25 cellular contexts compared by ENCODE assay signal in the genomic region with DNA sequence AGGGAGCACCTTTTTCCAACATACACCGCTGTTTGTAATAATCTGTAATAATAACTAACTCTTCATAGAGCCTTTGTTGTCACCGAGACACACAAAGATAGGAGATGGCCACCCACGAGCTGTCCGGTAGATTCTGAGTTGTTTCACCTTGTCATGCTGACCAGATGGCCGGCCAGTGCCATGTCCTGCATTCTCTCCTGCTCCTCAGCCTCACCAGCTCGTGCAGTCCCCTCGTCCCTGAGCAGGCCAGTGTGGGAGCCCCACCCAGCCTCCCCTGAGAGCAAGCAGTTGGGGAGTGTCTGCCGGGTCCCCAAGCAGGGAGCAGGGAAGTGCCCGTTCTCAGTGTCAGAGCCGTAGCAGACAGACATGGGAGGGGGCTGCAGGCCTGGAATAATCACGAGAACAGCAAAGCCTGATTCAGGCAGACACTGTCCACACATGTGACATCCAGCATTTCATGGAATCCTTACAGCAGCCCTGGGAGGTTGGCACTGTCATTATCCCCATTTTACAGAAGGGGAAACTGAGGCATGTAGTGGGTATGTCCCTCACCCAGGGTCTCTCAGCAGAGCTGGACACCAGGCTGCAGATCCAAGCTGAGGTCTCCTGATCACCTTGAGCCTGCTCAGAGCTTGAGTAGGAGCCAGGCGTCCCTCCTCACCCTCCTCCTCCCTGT.
DNase-seq lines count a peak whose midpoint lies in the region; ATAC-seq, FAIRE-seq and TF ChIP-seq lines count a peak whose summit lies in the region.
"Had no signal": no experiment of that assay in that cellular context is flagged by ENCODE, and none has a peak within 500 bp of the region (broad histone marks: within the 10 kb centered on the region; RNA-seq: fewer than 3 reads in every experiment).

No MANE protein-coding gene starts in this region.

- TF ChIP-seq POLR2A in HepG2 (IDR thresholded peaks at IDR 0.05; ENCODE audit: insufficient read depth in 1 of 2, low read depth in 2 of 2, low read length in 2 of 2) (no peak), stomach (IDR thresholded peaks at IDR 0.05) (no peak)

- H3K4me3 Mint-ChIP-seq in brain = peak overlapping the region in 1 of 5 experiments; percentile 33
- H3K4me3 Mint-ChIP-seq in T-cell = no peak overlapping the region
- H3K4me3 Mint-ChIP-seq: activated CD4-positive, alpha-beta T cell treated with anti-CD3 and anti-CD28 coated beads, Interleukin-2, amount 10 ng/mL, durations not matched to agents 24 days and 14 days; activated T-cell treated with anti-CD3 and anti-CD28 coated beads, Interleukin-2, amount 50 U/mL, for 4 hours; mesothelial cell of epicardium; natural killer cell treated with Interleukin-12 subunit alpha and Interleukin-12 subunit beta and Interleukin-15 and Interleukin-18, amount 100 ng/mL, for 72 hours; stimulated activated naive CD8-positive, alpha-beta T cell treated with anti-CD3 and anti-CD28 coated beads, Interleukin-15, amount 100 ng/mL, for 72 hours had no signal

- H3K79me2 ChIP-seq in HepG2 (ENCODE audit: insufficient read depth, low read length) = no peaks in the 10 kb centered on the region

- no peak overlapping the region for H3K4me3 ChIP-seq in NT2/D1 (ENCODE audit: insufficient read length, low read depth)
- peak overlapping the region in 1 of 3 experiments; percentile 45; a peak in 2 of 6 replicates for H3K4me3 ChIP-seq in HepG2 (replicated peaks in 1 of 3; ENCODE audit: insufficient read depth in 1 of 3, low read depth in 2 of 3, low read length in 3 of 3)
- no peak overlapping the region for H3K4me3 ChIP-seq in stomach
- H3K4me3 ChIP-seq: heart left ventricle, pancreas had no signal

- H3K27ac Mint-ChIP-seq in brain (peak overlapping the region in 4 of 5 experiments; percentile 59 to 84 (median 61)), T-cell (no peak overlapping the region)
- H3K27ac Mint-ChIP-seq: activated CD4-positive, alpha-beta T cell treated with anti-CD3 and anti-CD28 coated beads, Interleukin-2, amount 10 ng/mL, durations not matched to agents 24 days and 14 days; mesothelial cell of epicardium had no signal

- no peak for TF ChIP-seq RAD21 in HepG2 (CRISPR knock-in tag; IDR thresholded peaks at IDR 0.05)

- H3K36me3 Mint-ChIP-seq in brain (no peaks in the 10 kb centered on the region), T-cell (no peaks in the 10 kb centered on the region)
- H3K36me3 Mint-ChIP-seq: mesothelial cell of epicardium; natural killer cell treated with Interleukin-12 subunit alpha and Interleukin-12 subunit beta and Interleukin-15 and Interleukin-18, amount 100 ng/mL, for 72 hours had no signal

- peaks cover 20% of the 10 kb centered on the region for H3K4me1 ChIP-seq in NT2/D1 (ENCODE audit: insufficient read depth, insufficient read length)
- peaks cover 97% of the 10 kb centered on the region for H3K4me1 ChIP-seq in HepG2 (ENCODE audit: insufficient read depth, low read length)
- peaks cover 15 to 62% (median 53%) of the 10 kb centered on the region in 4 donors for H3K4me1 ChIP-seq in stomach

- no peak for DNase-seq in NT2/D1 (ENCODE audit: low read depth, low spot score)
- no peak for DNase-seq in HepG2 (ENCODE audit: low spot score)
- no peak for DNase-seq in stomach
- no peak for DNase-seq in cerebellar cortex (ENCODE audit: low spot score)
- DNase-seq in NCI-H2171 treated with DMSO at 0.1 percent for 48 hours (lab: John Stamatoyannopoulos, UW) = no peak
- DNase-seq in T-cell = no peak
- DNase-seq in NCI-H82 (lab: John Stamatoyannopoulos, UW) = no peak
- DNase-seq: activated CD4-positive, alpha-beta T cell treated with anti-CD3 and anti-CD28 coated beads, Interleukin-2, amount 10 ng/mL, durations not matched to agents 24 days and 14 days; activated naive CD4-positive, alpha-beta T cell; activated T-cell treated with anti-CD3 and anti-CD28 coated beads, Interleukin-2, amount 50 U/mL, for 4 hours; COR-L47; DMS79 treated with DMSO at 0.1 percent for 48 hours; GOT3; Karpas-422; NCI-H510A; NK-92 treated with Interleukin-12 subunit alpha and Interleukin-12 subunit beta, amount 100 ng/mL, for 24 hours; stimulated activated naive CD8-positive, alpha-beta T cell treated with anti-CD3 and anti-CD28 coated beads, Interleukin-15, amount 100 ng/mL, for 72 hours; T-helper 2 cell had no signal

- H3K9me3 Mint-ChIP-seq in brain (peaks cover 0 to 3% (median 0%) of the 10 kb centered on the region in 5 experiments), T-cell (no peaks in the 10 kb centered on the region)
- H3K9me3 Mint-ChIP-seq: activated CD4-positive, alpha-beta T cell treated with anti-CD3 and anti-CD28 coated beads, Interleukin-2, amount 10 ng/mL, durations not matched to agents 24 days and 14 days; activated T-cell treated with anti-CD3 and anti-CD28 coated beads, Interleukin-2, amount 50 U/mL, for 4 hours; mesothelial cell of epicardium; natural killer cell treated with Interleukin-12 subunit alpha and Interleukin-12 subunit beta and Interleukin-15 and Interleukin-18, amount 100 ng/mL, for 72 hours; stimulated activated naive CD8-positive, alpha-beta T cell treated with anti-CD3 and anti-CD28 coated beads, Interleukin-15, amount 100 ng/mL, for 72 hours had no signal

- no peak overlapping the region for H2AFZ ChIP-seq in HepG2 (ENCODE audit: low read length)

- POLR2A ChIA-PET in HepG2 (lab: Yijun Ruan, JAX) = interaction anchor here (1.0 to 9.0 kb wide), 5 partner anchors 16 to 322 kb away, joined by 3 to 100 read pairs (median 3); partner anchors contain the start of gene GSE1
- POLR2A ChIA-PET in T-cell (lab: Charles Lee) = no interaction called here

- in situ Hi-C loops in HepG2 (cut with HindIII; ENCODE audit: extremely low pct_ligation_motif_present, low pct_unique_long_range_greater_than_20kb) = no loop called here

- H3K27me3 Mint-ChIP-seq in brain (no peaks in the 10 kb centered on the region), T-cell (no peaks in the 10 kb centered on the region)
- H3K27me3 Mint-ChIP-seq: activated CD4-positive, alpha-beta T cell treated with anti-CD3 and anti-CD28 coated beads, Interleukin-2, amount 10 ng/mL, durations not matched to agents 24 days and 14 days; natural killer cell treated with Interleukin-12 subunit alpha and Interleukin-12 subunit beta and Interleukin-15 and Interleukin-18, amount 100 ng/mL, for 72 hours; stimulated activated naive CD8-positive, alpha-beta T cell treated with anti-CD3 and anti-CD28 coated beads, Interleukin-15, amount 100 ng/mL, for 72 hours had no signal

- BruUV-seq in HepG2 (replicated peaks; lab: Mats Ljungman, UMichigan) = TSS peak; percentile 49

- no peaks in the 10 kb centered on the region; the same call in 1 of the 2 replicates for H4K20me1 ChIP-seq in HepG2 (ENCODE audit: insufficient read depth, low read length)

- peaks cover 57% of the 10 kb centered on the region for H3K4me1 Mint-ChIP-seq in brain
- no peaks in the 10 kb centered on the region for H3K4me1 Mint-ChIP-seq in T-cell
- H3K4me1 Mint-ChIP-seq: activated CD4-positive, alpha-beta T cell treated with anti-CD3 and anti-CD28 coated beads, Interleukin-2, amount 10 ng/mL, durations not matched to agents 24 days and 14 days; stimulated activated naive CD8-positive, alpha-beta T cell treated with anti-CD3 and anti-CD28 coated beads, Interleukin-15, amount 100 ng/mL, for 72 hours had no signal

- no peak for TF ChIP-seq EP300 in HepG2 (IDR thresholded peaks at IDR 0.05; ENCODE audit: low read depth in 2 of 2, low read length in 2 of 2)
- TF ChIP-seq EP300 in HepG2 (CRISPR knock-in tag; IDR thresholded peaks at IDR 0.05; ENCODE audit: borderline replicate concordance) = no peak
- TF ChIP-seq EP300 in stomach (IDR thresholded peaks at IDR 0.05) = no peak

- H3K27me3 ChIP-seq in NT2/D1 (ENCODE audit: insufficient read depth, insufficient read length) (no peaks in the 10 kb centered on the region), HepG2 (ENCODE audit: control insufficient read depth in 1 of 2, insufficient read depth in 2 of 2, low read length in 2 of 2) (no peaks in the 10 kb centered on the region; a peak in 1 of 5 replicates), stomach (no peaks in the 10 kb centered on the region)
- H3K27me3 ChIP-seq: heart left ventricle, pancreas had no signal

- ATAC-seq in HepG2 (peak; percentile 2), T-cell (replicated peaks in 1 of 4) (no peak)
- ATAC-seq: activated T-cell treated with anti-CD3 and anti-CD28 coated beads, Interleukin-2, amount 50 U/mL, for 4 hours had no signal

- H3K27ac ChIP-seq in HepG2 (ENCODE audit: extremely low read length, insufficient read depth, low read length) (peak overlapping the region; percentile 60), stomach (peak overlapping the region in 4 of 5 donors; percentile 35 to 51 (median 42))
- H3K27ac ChIP-seq: pancreas had no signal

- CTCF ChIA-PET in HepG2 (lab: Yijun Ruan, JAX; ENCODE audit: low intra/inter-chr PET ratio, low total read pairs) = no interaction called here
- CTCF ChIA-PET in T-cell (lab: Charles Lee) = interaction anchor here in 1 of 2 donors (0.6 kb wide), 1 partner anchor 168 kb away, joined by 5 read pairs; no protein-coding TSS in a partner anchor

- H3K9ac ChIP-seq in NT2/D1 (ENCODE audit: insufficient read length, low read depth) = peak overlapping the region; percentile 50
- peak overlapping the region; percentile 59 for H3K9ac ChIP-seq in HepG2 (ENCODE audit: insufficient read depth, low read depth, low read length)

- H3K9me3 ChIP-seq in NT2/D1 (ENCODE audit: insufficient read depth, low read length) (no peaks in the 10 kb centered on the region), HepG2 (ENCODE audit: low read length) (no peaks in the 10 kb centered on the region), stomach (no peaks in the 10 kb centered on the region)
- H3K9me3 ChIP-seq: heart left ventricle, pancreas had no signal

- 51% methylated on average over 10 of the region's 12 CpGs for WGBS in HepG2 (ENCODE audit: low lambda C conversion rate)
- WGBS in stomach, 5 donors = 66 to 81% (median 74%) methylated on average over 10 to 12 of the region's 12 CpGs

- no peak for FAIRE-seq in HepG2 (lab: Jason Lieb, UNC)
- FAIRE-seq: bronchial epithelial cell, pancreas, RCC 7860 had no signal

- peak overlapping the region; percentile 71 for H3K4me2 ChIP-seq in HepG2 (ENCODE audit: low read depth, low read length)

- intact Hi-C loops in HepG2 (cut with micrococcal nuclease; ENCODE audit: unreplicated experiment) = loop anchor here (1.0 kb wide), 1 partner anchor 17 kb away; no protein-coding TSS in a partner anchor
- intact Hi-C loops in stomach (cut with DNase I; ENCODE audit: low total_unique reads) = no loop called here

- TF ChIP-seq CTCF in brain (conservative IDR thresholded peaks at IDR 0.05) (no peak), HepG2 (CRISPR knock-in tag; IDR thresholded peaks at IDR 0.05) (no peak), stomach (IDR thresholded peaks at IDR 0.05) (no peak)

- no peaks in the 10 kb centered on the region for H3K36me3 ChIP-seq in NT2/D1 (ENCODE audit: insufficient read depth, insufficient read length, low read length)
- no peaks in the 10 kb centered on the region for H3K36me3 ChIP-seq in HepG2 (replicated peaks in 1 of 2; ENCODE audit: control insufficient read depth in 1 of 2, insufficient read depth in 2 of 2, low read length in 2 of 2)
- no peaks in the 10 kb centered on the region for H3K36me3 ChIP-seq in stomach
- H3K36me3 ChIP-seq: heart left ventricle, pancreas had no signal

Comparison
In these comparisons a context has a peak if more than half of its experiments do, and no peak if none do; other contexts are left out.
1. H3K27ac Mint-ChIP-seq: peak in brain (4 of 5); none in T-cell (0 of 2).